ENCODE assay signal across 2 cellular contexts in genomic region chr21:44329971-44330681, GRCh38.
A peak's percentile ranks its signal among the peaks of the same experiment; 100 is the strongest.
TF ChIP-seq lines count a peak whose summit lies in the region.

No MANE protein-coding gene starts in this region.

TF ChIP-seq in GM23338, 12 proteins besides CTCF, POLR2A, EP300 and RAD21:
- TF ChIP-seq EZH2phosphoT487 (IDR thresholded peaks at IDR 0.05; ENCODE audit: unreplicated experiment) (no peak), CREB1 (CRISPR knock-in tag; IDR thresholded peaks at IDR 0.05; ENCODE audit: low read depth) (no peak), NANOG (IDR thresholded peaks at IDR 0.05; ENCODE audit: borderline replicate concordance) (no peak), STAT1 (IDR thresholded peaks at IDR 0.05; ENCODE audit: unreplicated experiment) (no peak), ZNF114 (CRISPR knock-in tag; IDR thresholded peaks at IDR 0.05) (no peak), ZNF331 (CRISPR knock-in tag; IDR thresholded peaks at IDR 0.05; ENCODE audit: low read depth) (no peak), POLR2AphosphoS5 (IDR thresholded peaks at IDR 0.05; ENCODE audit: low read depth) (no peak), EZH2 (IDR thresholded peaks at IDR 0.05; ENCODE audit: low read depth, unreplicated experiment) (no peak), ZNF462 (CRISPR knock-in tag; IDR thresholded peaks at IDR 0.05) (no peak), JUNB (IDR thresholded peaks at IDR 0.05; ENCODE audit: unreplicated experiment) (no peak)
- TF ChIP-seq, protein P1, sequence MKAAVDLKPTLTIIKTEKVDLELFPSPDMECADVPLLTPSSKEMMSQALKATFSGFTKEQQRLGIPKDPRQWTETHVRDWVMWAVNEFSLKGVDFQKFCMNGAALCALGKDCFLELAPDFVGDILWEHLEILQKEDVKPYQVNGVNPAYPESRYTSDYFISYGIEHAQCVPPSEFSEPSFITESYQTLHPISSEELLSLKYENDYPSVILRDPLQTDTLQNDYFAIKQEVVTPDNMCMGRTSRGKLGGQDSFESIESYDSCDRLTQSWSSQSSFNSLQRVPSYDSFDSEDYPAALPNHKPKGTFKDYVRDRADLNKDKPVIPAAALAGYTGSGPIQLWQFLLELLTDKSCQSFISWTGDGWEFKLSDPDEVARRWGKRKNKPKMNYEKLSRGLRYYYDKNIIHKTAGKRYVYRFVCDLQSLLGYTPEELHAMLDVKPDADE (IDR thresholded peaks at IDR 0.05), result no peak
- TF ChIP-seq, protein P2, sequence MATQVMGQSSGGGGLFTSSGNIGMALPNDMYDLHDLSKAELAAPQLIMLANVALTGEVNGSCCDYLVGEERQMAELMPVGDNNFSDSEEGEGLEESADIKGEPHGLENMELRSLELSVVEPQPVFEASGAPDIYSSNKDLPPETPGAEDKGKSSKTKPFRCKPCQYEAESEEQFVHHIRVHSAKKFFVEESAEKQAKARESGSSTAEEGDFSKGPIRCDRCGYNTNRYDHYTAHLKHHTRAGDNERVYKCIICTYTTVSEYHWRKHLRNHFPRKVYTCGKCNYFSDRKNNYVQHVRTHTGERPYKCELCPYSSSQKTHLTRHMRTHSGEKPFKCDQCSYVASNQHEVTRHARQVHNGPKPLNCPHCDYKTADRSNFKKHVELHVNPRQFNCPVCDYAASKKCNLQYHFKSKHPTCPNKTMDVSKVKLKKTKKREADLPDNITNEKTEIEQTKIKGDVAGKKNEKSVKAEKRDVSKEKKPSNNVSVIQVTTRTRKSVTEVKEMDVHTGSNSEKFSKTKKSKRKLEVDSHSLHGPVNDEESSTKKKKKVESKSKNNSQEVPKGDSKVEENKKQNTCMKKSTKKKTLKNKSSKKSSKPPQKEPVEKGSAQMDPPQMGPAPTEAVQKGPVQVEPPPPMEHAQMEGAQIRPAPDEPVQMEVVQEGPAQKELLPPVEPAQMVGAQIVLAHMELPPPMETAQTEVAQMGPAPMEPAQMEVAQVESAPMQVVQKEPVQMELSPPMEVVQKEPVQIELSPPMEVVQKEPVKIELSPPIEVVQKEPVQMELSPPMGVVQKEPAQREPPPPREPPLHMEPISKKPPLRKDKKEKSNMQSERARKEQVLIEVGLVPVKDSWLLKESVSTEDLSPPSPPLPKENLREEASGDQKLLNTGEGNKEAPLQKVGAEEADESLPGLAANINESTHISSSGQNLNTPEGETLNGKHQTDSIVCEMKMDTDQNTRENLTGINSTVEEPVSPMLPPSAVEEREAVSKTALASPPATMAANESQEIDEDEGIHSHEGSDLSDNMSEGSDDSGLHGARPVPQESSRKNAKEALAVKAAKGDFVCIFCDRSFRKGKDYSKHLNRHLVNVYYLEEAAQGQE (IDR thresholded peaks at IDR 0.05; ENCODE audit: unreplicated experiment), result no peak

TF ChIP-seq in K562, 482 proteins besides CTCF, POLR2A, EP300 and RAD21:
- peak; percentile 28 for TF ChIP-seq CCNT2 (IDR thresholded peaks at IDR 0.05; ENCODE audit: borderline replicate concordance, extremely low read depth, insufficient read length, low read depth, low read length)
- no peak for TF ChIP-seq HOXB6 (CRISPR knock-in tag; IDR thresholded peaks at IDR 0.05; ENCODE audit: borderline replicate concordance)
- TF ChIP-seq TFE3 (CRISPR knock-in tag; IDR thresholded peaks at IDR 0.05), result no peak
- TF ChIP-seq HNRNPK (IDR thresholded peaks at IDR 0.05; ENCODE audit: low read depth, low read length, poor library complexity, severe bottlenecking), result no peak
- no peak for TF ChIP-seq ZNF561 (CRISPR knock-in tag; conservative IDR thresholded peaks at IDR 0.05)
- TF ChIP-seq ZNF175 (CRISPR knock-in tag; IDR thresholded peaks at IDR 0.05; ENCODE audit: low read depth), result no peak
- no peak for TF ChIP-seq YY1 (IDR thresholded peaks at IDR 0.05; ENCODE audit: borderline replicate concordance in 1 of 3, control insufficient read depth in 1 of 3, extremely low read depth in 1 of 3, insufficient read depth in 3 of 3, insufficient read length in 1 of 3, insufficient replicate concordance in 2 of 3, low read depth in 1 of 3, low read length in 2 of 3)
- no peak for TF ChIP-seq ZNF121 (CRISPR knock-in tag; conservative IDR thresholded peaks at IDR 0.05)
- TF ChIP-seq POLR2AphosphoS2 (IDR thresholded peaks at IDR 0.05; ENCODE audit: low read length), result 0 out of 2 replicates have a peak, but pooled peaks have one; percentile 14
- TF ChIP-seq, protein P3, sequence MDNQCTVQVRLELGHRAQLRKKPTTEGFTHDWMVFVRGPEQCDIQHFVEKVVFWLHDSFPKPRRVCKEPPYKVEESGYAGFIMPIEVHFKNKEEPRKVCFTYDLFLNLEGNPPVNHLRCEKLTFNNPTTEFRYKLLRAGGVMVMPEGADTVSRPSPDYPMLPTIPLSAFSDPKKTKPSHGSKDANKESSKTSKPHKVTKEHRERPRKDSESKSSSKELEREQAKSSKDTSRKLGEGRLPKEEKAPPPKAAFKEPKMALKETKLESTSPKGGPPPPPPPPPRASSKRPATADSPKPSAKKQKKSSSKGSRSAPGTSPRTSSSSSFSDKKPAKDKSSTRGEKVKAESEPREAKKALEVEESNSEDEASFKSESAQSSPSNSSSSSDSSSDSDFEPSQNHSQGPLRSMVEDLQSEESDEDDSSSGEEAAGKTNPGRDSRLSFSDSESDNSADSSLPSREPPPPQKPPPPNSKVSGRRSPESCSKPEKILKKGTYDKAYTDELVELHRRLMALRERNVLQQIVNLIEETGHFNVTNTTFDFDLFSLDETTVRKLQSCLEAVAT (IDR thresholded peaks at IDR 0.05), result no peak
- TF ChIP-seq MTA2 (IDR thresholded peaks at IDR 0.05; ENCODE audit: low read depth), result no peak
- no peak for TF ChIP-seq ZNF263 (CRISPR knock-in tag; IDR thresholded peaks at IDR 0.05; ENCODE audit: borderline replicate concordance)
- TF ChIP-seq TCFL5 (CRISPR knock-in tag; conservative IDR thresholded peaks at IDR 0.05), result no peak
- peak; percentile 78 for TF ChIP-seq POLR2G (IDR thresholded peaks at IDR 0.05; ENCODE audit: low read depth, low read length)
- TF ChIP-seq TAF1 (IDR thresholded peaks at IDR 0.05; ENCODE audit: control insufficient read depth, extremely low read depth, insufficient read depth, low read length, severe bottlenecking), result no peak
- no peak for TF ChIP-seq NFATC3 (IDR thresholded peaks at IDR 0.05)
- TF ChIP-seq MTA1 (IDR thresholded peaks at IDR 0.05; ENCODE audit: borderline replicate concordance), result no peak
- TF ChIP-seq ZNF655 (CRISPR knock-in tag; IDR thresholded peaks at IDR 0.05), result no peak
- TF ChIP-seq TSC22D4 (tag; IDR thresholded peaks at IDR 0.05), result no peak
- no peak for TF ChIP-seq KLF16 (IDR thresholded peaks at IDR 0.05)
- TF ChIP-seq NFE2 (IDR thresholded peaks at IDR 0.05; ENCODE audit: low read depth), result no peak
- TF ChIP-seq NR2C2 (CRISPR knock-in tag; IDR thresholded peaks at IDR 0.05), result no peak
- no peak for TF ChIP-seq NR2C2 (tag; IDR thresholded peaks at IDR 0.05)
- TF ChIP-seq U2AF2 (optimal IDR thresholded peaks at IDR 0.05; ENCODE audit: low read depth, low read length), result no peak
- no peak for TF ChIP-seq ZKSCAN3 (CRISPR knock-in tag; IDR thresholded peaks at IDR 0.05)
- TF ChIP-seq ZSCAN32 (CRISPR knock-in tag; IDR thresholded peaks at IDR 0.05), result no peak
- no peak for TF ChIP-seq ZNF184 (CRISPR knock-in tag; IDR thresholded peaks at IDR 0.05)
- 0 out of 2 replicates have a peak, but pooled peaks have one; percentile 0 for TF ChIP-seq RBM14 (IDR thresholded peaks at IDR 0.05; ENCODE audit: borderline replicate concordance, insufficient read depth, low read depth, low read length)
- TF ChIP-seq, protein P4, sequence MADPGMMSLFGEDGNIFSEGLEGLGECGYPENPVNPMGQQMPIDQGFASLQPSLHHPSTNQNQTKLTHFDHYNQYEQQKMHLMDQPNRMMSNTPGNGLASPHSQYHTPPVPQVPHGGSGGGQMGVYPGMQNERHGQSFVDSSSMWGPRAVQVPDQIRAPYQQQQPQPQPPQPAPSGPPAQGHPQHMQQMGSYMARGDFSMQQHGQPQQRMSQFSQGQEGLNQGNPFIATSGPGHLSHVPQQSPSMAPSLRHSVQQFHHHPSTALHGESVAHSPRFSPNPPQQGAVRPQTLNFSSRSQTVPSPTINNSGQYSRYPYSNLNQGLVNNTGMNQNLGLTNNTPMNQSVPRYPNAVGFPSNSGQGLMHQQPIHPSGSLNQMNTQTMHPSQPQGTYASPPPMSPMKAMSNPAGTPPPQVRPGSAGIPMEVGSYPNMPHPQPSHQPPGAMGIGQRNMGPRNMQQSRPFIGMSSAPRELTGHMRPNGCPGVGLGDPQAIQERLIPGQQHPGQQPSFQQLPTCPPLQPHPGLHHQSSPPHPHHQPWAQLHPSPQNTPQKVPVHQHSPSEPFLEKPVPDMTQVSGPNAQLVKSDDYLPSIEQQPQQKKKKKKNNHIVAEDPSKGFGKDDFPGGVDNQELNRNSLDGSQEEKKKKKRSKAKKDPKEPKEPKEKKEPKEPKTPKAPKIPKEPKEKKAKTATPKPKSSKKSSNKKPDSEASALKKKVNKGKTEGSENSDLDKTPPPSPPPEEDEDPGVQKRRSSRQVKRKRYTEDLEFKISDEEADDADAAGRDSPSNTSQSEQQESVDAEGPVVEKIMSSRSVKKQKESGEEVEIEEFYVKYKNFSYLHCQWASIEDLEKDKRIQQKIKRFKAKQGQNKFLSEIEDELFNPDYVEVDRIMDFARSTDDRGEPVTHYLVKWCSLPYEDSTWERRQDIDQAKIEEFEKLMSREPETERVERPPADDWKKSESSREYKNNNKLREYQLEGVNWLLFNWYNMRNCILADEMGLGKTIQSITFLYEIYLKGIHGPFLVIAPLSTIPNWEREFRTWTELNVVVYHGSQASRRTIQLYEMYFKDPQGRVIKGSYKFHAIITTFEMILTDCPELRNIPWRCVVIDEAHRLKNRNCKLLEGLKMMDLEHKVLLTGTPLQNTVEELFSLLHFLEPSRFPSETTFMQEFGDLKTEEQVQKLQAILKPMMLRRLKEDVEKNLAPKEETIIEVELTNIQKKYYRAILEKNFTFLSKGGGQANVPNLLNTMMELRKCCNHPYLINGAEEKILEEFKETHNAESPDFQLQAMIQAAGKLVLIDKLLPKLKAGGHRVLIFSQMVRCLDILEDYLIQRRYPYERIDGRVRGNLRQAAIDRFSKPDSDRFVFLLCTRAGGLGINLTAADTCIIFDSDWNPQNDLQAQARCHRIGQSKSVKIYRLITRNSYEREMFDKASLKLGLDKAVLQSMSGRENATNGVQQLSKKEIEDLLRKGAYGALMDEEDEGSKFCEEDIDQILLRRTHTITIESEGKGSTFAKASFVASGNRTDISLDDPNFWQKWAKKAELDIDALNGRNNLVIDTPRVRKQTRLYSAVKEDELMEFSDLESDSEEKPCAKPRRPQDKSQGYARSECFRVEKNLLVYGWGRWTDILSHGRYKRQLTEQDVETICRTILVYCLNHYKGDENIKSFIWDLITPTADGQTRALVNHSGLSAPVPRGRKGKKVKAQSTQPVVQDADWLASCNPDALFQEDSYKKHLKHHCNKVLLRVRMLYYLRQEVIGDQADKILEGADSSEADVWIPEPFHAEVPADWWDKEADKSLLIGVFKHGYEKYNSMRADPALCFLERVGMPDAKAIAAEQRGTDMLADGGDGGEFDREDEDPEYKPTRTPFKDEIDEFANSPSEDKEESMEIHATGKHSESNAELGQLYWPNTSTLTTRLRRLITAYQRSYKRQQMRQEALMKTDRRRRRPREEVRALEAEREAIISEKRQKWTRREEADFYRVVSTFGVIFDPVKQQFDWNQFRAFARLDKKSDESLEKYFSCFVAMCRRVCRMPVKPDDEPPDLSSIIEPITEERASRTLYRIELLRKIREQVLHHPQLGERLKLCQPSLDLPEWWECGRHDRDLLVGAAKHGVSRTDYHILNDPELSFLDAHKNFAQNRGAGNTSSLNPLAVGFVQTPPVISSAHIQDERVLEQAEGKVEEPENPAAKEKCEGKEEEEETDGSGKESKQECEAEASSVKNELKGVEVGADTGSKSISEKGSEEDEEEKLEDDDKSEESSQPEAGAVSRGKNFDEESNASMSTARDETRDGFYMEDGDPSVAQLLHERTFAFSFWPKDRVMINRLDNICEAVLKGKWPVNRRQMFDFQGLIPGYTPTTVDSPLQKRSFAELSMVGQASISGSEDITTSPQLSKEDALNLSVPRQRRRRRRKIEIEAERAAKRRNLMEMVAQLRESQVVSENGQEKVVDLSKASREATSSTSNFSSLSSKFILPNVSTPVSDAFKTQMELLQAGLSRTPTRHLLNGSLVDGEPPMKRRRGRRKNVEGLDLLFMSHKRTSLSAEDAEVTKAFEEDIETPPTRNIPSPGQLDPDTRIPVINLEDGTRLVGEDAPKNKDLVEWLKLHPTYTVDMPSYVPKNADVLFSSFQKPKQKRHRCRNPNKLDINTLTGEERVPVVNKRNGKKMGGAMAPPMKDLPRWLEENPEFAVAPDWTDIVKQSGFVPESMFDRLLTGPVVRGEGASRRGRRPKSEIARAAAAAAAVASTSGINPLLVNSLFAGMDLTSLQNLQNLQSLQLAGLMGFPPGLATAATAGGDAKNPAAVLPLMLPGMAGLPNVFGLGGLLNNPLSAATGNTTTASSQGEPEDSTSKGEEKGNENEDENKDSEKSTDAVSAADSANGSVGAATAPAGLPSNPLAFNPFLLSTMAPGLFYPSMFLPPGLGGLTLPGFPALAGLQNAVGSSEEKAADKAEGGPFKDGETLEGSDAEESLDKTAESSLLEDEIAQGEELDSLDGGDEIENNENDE (IDR thresholded peaks at IDR 0.05; ENCODE audit: low read depth, low read length), result peak; percentile 21
